In the genomic region with DNA sequence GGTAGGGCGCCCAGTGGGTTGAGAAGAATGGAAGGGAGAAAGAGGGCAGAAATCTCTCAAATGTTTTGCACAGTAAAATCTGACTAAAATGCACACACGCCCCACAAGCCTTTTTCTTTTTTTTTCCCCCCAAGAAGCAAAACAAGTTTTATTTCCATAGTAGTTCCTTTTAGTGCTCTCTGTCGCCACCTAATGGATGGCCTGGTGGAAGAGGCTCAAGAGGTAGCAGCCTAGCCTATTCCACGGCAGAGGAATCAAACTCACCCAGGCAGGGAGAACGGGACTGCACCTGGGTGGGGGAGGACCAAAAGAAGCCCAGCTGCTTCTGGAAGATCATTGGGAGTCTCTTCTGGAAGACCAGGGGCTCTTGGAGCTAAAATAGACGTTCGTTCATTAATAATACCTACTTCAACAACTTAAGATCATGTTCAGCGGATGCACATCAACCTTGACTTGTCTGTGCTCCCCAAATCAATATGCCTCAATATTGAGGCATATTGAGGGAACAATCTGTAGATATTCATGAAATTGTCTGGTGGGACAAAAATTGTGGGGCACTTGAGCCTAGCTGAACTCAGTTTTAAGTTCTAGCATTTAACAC, we compare ENCODE assay signal across 1 cellular context.
TF ChIP-seq lines count a peak whose summit lies in the region.

No MANE protein-coding gene starts in this region.

TF ChIP-seq in IMR-90, 13 proteins besides CTCF, POLR2A, EP300 and RAD21:
- TF ChIP-seq MAZ (IDR thresholded peaks at IDR 0.05; ENCODE audit: borderline replicate concordance, low read depth, low read length) (no peak), SMC3 (IDR thresholded peaks at IDR 0.05; ENCODE audit: low read depth, low read length) (peak; percentile 54)
TF ChIP-seq in IMR-90: peak in this region for 1.
